Comparison of ENCODE assay signal across 1 cellular context in the genomic region with DNA sequence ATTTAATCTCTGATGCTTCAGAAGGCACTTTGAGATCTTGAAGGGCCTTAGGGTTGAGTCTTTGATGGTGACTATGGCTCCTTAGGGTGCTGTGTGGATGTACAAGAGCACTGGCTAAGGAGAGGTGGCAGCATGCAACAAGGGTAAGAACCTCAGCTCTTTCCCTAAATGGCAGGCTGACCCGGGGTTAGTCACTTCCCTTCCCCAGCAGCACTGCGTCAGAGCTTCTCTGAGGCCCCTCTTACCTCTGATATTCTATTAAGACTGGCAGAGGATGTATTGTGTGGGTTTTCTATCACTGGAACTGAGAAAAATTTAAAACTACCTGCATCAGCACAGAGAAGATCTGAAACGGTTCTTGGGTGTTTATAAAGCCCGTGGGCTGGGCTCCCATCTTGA.
TF ChIP-seq lines count a peak whose summit lies in the region.

No MANE protein-coding gene starts in this region.

TF ChIP-seq in K562, 482 proteins besides CTCF, POLR2A, EP300 and RAD21 (continues in another document):
- TF ChIP-seq, protein P1, sequence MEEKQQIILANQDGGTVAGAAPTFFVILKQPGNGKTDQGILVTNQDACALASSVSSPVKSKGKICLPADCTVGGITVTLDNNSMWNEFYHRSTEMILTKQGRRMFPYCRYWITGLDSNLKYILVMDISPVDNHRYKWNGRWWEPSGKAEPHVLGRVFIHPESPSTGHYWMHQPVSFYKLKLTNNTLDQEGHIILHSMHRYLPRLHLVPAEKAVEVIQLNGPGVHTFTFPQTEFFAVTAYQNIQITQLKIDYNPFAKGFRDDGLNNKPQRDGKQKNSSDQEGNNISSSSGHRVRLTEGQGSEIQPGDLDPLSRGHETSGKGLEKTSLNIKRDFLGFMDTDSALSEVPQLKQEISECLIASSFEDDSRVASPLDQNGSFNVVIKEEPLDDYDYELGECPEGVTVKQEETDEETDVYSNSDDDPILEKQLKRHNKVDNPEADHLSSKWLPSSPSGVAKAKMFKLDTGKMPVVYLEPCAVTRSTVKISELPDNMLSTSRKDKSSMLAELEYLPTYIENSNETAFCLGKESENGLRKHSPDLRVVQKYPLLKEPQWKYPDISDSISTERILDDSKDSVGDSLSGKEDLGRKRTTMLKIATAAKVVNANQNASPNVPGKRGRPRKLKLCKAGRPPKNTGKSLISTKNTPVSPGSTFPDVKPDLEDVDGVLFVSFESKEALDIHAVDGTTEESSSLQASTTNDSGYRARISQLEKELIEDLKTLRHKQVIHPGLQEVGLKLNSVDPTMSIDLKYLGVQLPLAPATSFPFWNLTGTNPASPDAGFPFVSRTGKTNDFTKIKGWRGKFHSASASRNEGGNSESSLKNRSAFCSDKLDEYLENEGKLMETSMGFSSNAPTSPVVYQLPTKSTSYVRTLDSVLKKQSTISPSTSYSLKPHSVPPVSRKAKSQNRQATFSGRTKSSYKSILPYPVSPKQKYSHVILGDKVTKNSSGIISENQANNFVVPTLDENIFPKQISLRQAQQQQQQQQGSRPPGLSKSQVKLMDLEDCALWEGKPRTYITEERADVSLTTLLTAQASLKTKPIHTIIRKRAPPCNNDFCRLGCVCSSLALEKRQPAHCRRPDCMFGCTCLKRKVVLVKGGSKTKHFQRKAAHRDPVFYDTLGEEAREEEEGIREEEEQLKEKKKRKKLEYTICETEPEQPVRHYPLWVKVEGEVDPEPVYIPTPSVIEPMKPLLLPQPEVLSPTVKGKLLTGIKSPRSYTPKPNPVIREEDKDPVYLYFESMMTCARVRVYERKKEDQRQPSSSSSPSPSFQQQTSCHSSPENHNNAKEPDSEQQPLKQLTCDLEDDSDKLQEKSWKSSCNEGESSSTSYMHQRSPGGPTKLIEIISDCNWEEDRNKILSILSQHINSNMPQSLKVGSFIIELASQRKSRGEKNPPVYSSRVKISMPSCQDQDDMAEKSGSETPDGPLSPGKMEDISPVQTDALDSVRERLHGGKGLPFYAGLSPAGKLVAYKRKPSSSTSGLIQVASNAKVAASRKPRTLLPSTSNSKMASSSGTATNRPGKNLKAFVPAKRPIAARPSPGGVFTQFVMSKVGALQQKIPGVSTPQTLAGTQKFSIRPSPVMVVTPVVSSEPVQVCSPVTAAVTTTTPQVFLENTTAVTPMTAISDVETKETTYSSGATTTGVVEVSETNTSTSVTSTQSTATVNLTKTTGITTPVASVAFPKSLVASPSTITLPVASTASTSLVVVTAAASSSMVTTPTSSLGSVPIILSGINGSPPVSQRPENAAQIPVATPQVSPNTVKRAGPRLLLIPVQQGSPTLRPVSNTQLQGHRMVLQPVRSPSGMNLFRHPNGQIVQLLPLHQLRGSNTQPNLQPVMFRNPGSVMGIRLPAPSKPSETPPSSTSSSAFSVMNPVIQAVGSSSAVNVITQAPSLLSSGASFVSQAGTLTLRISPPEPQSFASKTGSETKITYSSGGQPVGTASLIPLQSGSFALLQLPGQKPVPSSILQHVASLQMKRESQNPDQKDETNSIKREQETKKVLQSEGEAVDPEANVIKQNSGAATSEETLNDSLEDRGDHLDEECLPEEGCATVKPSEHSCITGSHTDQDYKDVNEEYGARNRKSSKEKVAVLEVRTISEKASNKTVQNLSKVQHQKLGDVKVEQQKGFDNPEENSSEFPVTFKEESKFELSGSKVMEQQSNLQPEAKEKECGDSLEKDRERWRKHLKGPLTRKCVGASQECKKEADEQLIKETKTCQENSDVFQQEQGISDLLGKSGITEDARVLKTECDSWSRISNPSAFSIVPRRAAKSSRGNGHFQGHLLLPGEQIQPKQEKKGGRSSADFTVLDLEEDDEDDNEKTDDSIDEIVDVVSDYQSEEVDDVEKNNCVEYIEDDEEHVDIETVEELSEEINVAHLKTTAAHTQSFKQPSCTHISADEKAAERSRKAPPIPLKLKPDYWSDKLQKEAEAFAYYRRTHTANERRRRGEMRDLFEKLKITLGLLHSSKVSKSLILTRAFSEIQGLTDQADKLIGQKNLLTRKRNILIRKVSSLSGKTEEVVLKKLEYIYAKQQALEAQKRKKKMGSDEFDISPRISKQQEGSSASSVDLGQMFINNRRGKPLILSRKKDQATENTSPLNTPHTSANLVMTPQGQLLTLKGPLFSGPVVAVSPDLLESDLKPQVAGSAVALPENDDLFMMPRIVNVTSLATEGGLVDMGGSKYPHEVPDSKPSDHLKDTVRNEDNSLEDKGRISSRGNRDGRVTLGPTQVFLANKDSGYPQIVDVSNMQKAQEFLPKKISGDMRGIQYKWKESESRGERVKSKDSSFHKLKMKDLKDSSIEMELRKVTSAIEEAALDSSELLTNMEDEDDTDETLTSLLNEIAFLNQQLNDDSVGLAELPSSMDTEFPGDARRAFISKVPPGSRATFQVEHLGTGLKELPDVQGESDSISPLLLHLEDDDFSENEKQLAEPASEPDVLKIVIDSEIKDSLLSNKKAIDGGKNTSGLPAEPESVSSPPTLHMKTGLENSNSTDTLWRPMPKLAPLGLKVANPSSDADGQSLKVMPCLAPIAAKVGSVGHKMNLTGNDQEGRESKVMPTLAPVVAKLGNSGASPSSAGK (IDR thresholded peaks at IDR 0.05) = 0 out of 2 replicates have a peak, but pooled peaks have one; percentile 12
- TF ChIP-seq SNRNP70 (optimal IDR thresholded peaks at IDR 0.05; ENCODE audit: low read depth, low read length) (no peak), RBM22 (IDR thresholded peaks at IDR 0.05; ENCODE audit: low read depth, low read length, poor library complexity, severe bottlenecking) (no peak), PHF20 (IDR thresholded peaks at IDR 0.05; ENCODE audit: partially characterized antibody) (no peak), NRF1 (conservative IDR thresholded peaks at IDR 0.05 in 1 of 2, IDR thresholded peaks at IDR 0.05 in 1 of 2) (0 out of 4 replicates have a peak, but pooled peaks of 1 of the 2 experiments have one; percentile 34), DDX20 (tag; IDR thresholded peaks at IDR 0.05; ENCODE audit: low read depth) (no peak; the same call in 1 of the 2 replicates), ZZZ3 (IDR thresholded peaks at IDR 0.05) (no peak), DIDO1 (tag; IDR thresholded peaks at IDR 0.05; ENCODE audit: low read depth) (0 out of 2 replicates have a peak, but pooled peaks have one; percentile 19), PRPF4 (IDR thresholded peaks at IDR 0.05; ENCODE audit: insufficient read depth, low read depth, low read length, poor library complexity, severe bottlenecking) (no peak), LARP7 (IDR thresholded peaks at IDR 0.05) (0 out of 2 replicates have a peak, but pooled peaks have one; percentile 11), MXI1 (IDR thresholded peaks at IDR 0.05; ENCODE audit: low read depth, low read length) (no peak), MYBL2 (IDR thresholded peaks at IDR 0.05; ENCODE audit: low read depth) (no peak), MYBL2 (CRISPR knock-in tag; IDR thresholded peaks at IDR 0.05; ENCODE audit: borderline replicate concordance) (no peak), ZNF274 (IDR thresholded peaks at IDR 0.05; ENCODE audit: borderline replicate concordance, low read depth, low read length) (no peak), ZKSCAN8 (CRISPR knock-in tag; IDR thresholded peaks at IDR 0.05) (peak; percentile 54; the same call in 1 of the 2 replicates), HNRNPUL1 (IDR thresholded peaks at IDR 0.05; ENCODE audit: low read length) (no peak), MCM7 (IDR thresholded peaks at IDR 0.05) (no peak), ZNF668 (CRISPR knock-in tag; IDR thresholded peaks at IDR 0.05) (0 out of 2 replicates have a peak, but pooled peaks have one; percentile 23), CREBBP (IDR thresholded peaks at IDR 0.05; ENCODE audit: low read depth, low read length) (no peak), ZNF79 (CRISPR knock-in tag; IDR thresholded peaks at IDR 0.05; ENCODE audit: low read depth) (no peak), TEAD2 (tag; IDR thresholded peaks at IDR 0.05) (no peak)
- TF ChIP-seq, protein P2, sequence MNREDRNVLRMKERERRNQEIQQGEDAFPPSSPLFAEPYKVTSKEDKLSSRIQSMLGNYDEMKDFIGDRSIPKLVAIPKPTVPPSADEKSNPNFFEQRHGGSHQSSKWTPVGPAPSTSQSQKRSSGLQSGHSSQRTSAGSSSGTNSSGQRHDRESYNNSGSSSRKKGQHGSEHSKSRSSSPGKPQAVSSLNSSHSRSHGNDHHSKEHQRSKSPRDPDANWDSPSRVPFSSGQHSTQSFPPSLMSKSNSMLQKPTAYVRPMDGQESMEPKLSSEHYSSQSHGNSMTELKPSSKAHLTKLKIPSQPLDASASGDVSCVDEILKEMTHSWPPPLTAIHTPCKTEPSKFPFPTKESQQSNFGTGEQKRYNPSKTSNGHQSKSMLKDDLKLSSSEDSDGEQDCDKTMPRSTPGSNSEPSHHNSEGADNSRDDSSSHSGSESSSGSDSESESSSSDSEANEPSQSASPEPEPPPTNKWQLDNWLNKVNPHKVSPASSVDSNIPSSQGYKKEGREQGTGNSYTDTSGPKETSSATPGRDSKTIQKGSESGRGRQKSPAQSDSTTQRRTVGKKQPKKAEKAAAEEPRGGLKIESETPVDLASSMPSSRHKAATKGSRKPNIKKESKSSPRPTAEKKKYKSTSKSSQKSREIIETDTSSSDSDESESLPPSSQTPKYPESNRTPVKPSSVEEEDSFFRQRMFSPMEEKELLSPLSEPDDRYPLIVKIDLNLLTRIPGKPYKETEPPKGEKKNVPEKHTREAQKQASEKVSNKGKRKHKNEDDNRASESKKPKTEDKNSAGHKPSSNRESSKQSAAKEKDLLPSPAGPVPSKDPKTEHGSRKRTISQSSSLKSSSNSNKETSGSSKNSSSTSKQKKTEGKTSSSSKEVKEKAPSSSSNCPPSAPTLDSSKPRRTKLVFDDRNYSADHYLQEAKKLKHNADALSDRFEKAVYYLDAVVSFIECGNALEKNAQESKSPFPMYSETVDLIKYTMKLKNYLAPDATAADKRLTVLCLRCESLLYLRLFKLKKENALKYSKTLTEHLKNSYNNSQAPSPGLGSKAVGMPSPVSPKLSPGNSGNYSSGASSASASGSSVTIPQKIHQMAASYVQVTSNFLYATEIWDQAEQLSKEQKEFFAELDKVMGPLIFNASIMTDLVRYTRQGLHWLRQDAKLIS (CRISPR knock-in tag; IDR thresholded peaks at IDR 0.05) = peak; percentile 35; the same call in 1 of the 2 replicates
- TF ChIP-seq, protein P3, sequence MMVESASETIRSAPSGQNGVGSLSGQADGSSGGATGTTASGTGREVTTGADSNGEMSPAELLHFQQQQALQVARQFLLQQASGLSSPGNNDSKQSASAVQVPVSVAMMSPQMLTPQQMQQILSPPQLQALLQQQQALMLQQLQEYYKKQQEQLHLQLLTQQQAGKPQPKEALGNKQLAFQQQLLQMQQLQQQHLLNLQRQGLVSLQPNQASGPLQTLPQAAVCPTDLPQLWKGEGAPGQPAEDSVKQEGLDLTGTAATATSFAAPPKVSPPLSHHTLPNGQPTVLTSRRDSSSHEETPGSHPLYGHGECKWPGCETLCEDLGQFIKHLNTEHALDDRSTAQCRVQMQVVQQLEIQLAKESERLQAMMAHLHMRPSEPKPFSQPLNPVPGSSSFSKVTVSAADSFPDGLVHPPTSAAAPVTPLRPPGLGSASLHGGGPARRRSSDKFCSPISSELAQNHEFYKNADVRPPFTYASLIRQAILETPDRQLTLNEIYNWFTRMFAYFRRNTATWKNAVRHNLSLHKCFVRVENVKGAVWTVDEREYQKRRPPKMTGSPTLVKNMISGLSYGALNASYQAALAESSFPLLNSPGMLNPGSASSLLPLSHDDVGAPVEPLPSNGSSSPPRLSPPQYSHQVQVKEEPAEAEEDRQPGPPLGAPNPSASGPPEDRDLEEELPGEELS (CRISPR knock-in tag; IDR thresholded peaks at IDR 0.05; ENCODE audit: borderline replicate concordance) = no peak
- TF ChIP-seq, protein P4, sequence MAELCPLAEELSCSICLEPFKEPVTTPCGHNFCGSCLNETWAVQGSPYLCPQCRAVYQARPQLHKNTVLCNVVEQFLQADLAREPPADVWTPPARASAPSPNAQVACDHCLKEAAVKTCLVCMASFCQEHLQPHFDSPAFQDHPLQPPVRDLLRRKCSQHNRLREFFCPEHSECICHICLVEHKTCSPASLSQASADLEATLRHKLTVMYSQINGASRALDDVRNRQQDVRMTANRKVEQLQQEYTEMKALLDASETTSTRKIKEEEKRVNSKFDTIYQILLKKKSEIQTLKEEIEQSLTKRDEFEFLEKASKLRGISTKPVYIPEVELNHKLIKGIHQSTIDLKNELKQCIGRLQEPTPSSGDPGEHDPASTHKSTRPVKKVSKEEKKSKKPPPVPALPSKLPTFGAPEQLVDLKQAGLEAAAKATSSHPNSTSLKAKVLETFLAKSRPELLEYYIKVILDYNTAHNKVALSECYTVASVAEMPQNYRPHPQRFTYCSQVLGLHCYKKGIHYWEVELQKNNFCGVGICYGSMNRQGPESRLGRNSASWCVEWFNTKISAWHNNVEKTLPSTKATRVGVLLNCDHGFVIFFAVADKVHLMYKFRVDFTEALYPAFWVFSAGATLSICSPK (IDR thresholded peaks at IDR 0.05; ENCODE audit: borderline replicate concordance) = no peak
- TF ChIP-seq, protein P5, sequence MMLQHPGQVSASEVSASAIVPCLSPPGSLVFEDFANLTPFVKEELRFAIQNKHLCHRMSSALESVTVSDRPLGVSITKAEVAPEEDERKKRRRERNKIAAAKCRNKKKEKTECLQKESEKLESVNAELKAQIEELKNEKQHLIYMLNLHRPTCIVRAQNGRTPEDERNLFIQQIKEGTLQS (IDR thresholded peaks at IDR 0.05) = 0 out of 2 replicates have a peak, but pooled peaks have one; percentile 10
- TF ChIP-seq, protein P5 (CRISPR knock-in tag; conservative IDR thresholded peaks at IDR 0.05) = no peak
- TF ChIP-seq, protein P6, sequence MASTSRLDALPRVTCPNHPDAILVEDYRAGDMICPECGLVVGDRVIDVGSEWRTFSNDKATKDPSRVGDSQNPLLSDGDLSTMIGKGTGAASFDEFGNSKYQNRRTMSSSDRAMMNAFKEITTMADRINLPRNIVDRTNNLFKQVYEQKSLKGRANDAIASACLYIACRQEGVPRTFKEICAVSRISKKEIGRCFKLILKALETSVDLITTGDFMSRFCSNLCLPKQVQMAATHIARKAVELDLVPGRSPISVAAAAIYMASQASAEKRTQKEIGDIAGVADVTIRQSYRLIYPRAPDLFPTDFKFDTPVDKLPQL (IDR thresholded peaks at IDR 0.05; ENCODE audit: extremely low read depth, insufficient read length) = no peak
- TF ChIP-seq, protein P7, sequence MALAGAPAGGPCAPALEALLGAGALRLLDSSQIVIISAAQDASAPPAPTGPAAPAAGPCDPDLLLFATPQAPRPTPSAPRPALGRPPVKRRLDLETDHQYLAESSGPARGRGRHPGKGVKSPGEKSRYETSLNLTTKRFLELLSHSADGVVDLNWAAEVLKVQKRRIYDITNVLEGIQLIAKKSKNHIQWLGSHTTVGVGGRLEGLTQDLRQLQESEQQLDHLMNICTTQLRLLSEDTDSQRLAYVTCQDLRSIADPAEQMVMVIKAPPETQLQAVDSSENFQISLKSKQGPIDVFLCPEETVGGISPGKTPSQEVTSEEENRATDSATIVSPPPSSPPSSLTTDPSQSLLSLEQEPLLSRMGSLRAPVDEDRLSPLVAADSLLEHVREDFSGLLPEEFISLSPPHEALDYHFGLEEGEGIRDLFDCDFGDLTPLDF (CRISPR knock-in tag; IDR thresholded peaks at IDR 0.05) = no peak
- TF ChIP-seq, protein P8, sequence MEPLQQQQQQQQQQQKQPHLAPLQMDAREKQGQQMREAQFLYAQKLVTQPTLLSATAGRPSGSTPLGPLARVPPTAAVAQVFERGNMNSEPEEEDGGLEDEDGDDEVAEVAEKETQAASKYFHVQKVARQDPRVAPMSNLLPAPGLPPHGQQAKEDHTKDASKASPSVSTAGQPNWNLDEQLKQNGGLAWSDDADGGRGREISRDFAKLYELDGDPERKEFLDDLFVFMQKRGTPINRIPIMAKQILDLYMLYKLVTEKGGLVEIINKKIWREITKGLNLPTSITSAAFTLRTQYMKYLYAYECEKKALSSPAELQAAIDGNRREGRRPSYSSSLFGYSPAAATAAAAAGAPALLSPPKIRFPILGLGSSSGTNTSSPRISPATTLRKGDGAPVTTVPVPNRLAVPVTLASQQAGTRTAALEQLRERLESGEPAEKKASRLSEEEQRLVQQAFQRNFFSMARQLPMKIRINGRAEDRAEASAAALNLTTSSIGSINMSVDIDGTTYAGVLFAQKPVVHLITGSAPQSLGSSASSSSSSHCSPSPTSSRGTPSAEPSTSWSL (CRISPR knock-in tag; IDR thresholded peaks at IDR 0.05; ENCODE audit: borderline replicate concordance) = no peak
